In genomic region chr18:32439802-32440201, GRCh38 we compare ENCODE assay signal across 12 cellular contexts. TPM values are rescaled to one million over a fixed set of nuclear protein-coding genes. Genes with fewer than 3 reads are reported as not detected.
DNase-seq lines count a peak whose midpoint lies in the region; ATAC-seq, FAIRE-seq and TF ChIP-seq lines count a peak whose summit lies in the region.
"Had no signal": no experiment of that assay in that cellular context is flagged by ENCODE, and none has a peak within 500 bp of the region (broad histone marks: within the 10 kb centered on the region; RNA-seq: fewer than 3 reads in every experiment).

No MANE protein-coding gene starts in this region.

- H3K9me3 ChIP-seq in HCT116 (ENCODE audit: control insufficient read depth in 1 of 2, insufficient read depth in 1 of 2, low read depth in 1 of 2, low read length in 2 of 2) = no peaks in the 10 kb centered on the region
- no peaks in the 10 kb centered on the region for H3K9me3 ChIP-seq in keratinocyte (ENCODE audit: control insufficient read depth, low read depth, low read length)
- H3K9me3 ChIP-seq: SJCRH30 had no signal

- no TSS peak for BruUV-seq in HCT116 (replicated peaks; lab: Mats Ljungman, UMichigan)

- H2AFZ ChIP-seq in HCT116 (ENCODE audit: low read depth, low read length, poor library complexity, severe bottlenecking) (no peak overlapping the region), keratinocyte (ENCODE audit: control insufficient read depth, low read length) (no peak overlapping the region)

- H3K4me1 ChIP-seq in HCT116 (ENCODE audit: control insufficient read depth in 1 of 2, insufficient read depth in 2 of 2, low read length in 2 of 2) (no peaks in the 10 kb centered on the region), keratinocyte (ENCODE audit: control insufficient read depth, extremely low read depth, insufficient read depth, low read length) (no peaks in the 10 kb centered on the region)
- H3K4me1 ChIP-seq: SJCRH30 had no signal

- CTCF ChIA-PET in HCT116 (lab: Charles Lee) = interaction anchor here (0.6 to 1.7 kb wide), 8 partner anchors 13 to 150 kb away, joined by 3 to 10 read pairs (median 5); partner anchors contain the start of gene GAREM1

- H3K4me3 ChIP-seq in HCT116 (replicated peaks in 1 of 2; ENCODE audit: low read depth in 1 of 2, low read length in 2 of 2) (no peak overlapping the region), keratinocyte (ENCODE audit: control insufficient read depth in 2 of 3, extremely low read depth in 1 of 3, insufficient read depth in 2 of 3, low read depth in 1 of 3, low read length in 3 of 3) (no peak overlapping the region)
- H3K4me3 ChIP-seq: GM12878, SJCRH30 had no signal

- TF ChIP-seq RAD21 in HCT116 (IDR thresholded peaks at IDR 0.05; ENCODE audit: low read depth) = no peak

- H3K4me2 ChIP-seq in HCT116 (ENCODE audit: low read length) (no peak overlapping the region), keratinocyte (ENCODE audit: control insufficient read depth, extremely low read depth, insufficient read depth, low read depth, low read length) (no peak overlapping the region)

- H3K9me1 ChIP-seq in keratinocyte (ENCODE audit: control insufficient read depth, extremely low read depth, insufficient read depth, low read length) = no peaks in the 10 kb centered on the region

- H4K20me1 ChIP-seq in HCT116 (ENCODE audit: insufficient read depth) = no peaks in the 10 kb centered on the region
- H4K20me1 ChIP-seq in keratinocyte (ENCODE audit: control insufficient read depth, extremely low read depth, insufficient read depth, low read length) = no peaks in the 10 kb centered on the region

- intact Hi-C loops in HCT116 (cut with micrococcal nuclease) = no loop called here

- H3K79me2 ChIP-seq in HCT116 (ENCODE audit: insufficient read depth, low read length) (0 out of 2 replicates have a peak, but pooled peaks cover 4% of the 10 kb centered on the region), keratinocyte (ENCODE audit: control insufficient read depth, insufficient read depth, low read length) (no peaks in the 10 kb centered on the region)

- H3K9ac ChIP-seq in HCT116 (ENCODE audit: low read length) (no peak overlapping the region), keratinocyte (ENCODE audit: control insufficient read depth, extremely low read depth, insufficient read depth, low read length) (no peak overlapping the region)

- no peaks in the 10 kb centered on the region for H3K27me3 ChIP-seq in HCT116 (ENCODE audit: insufficient read depth, low read length)
- H3K27me3 ChIP-seq in keratinocyte (ENCODE audit: control insufficient read depth, extremely low read depth, insufficient read depth, low read length) = no peaks in the 10 kb centered on the region
- H3K27me3 ChIP-seq: SJCRH30 had no signal

- dilution Hi-C loops in keratinocyte (cut with MboI; ENCODE audit: extremely low pct_ligation_motif_present, low sequenced_read_pairs) = no loop called here

- no peaks in the 10 kb centered on the region for H3K36me3 ChIP-seq in HCT116 (ENCODE audit: control insufficient read depth in 1 of 2, insufficient read depth in 2 of 2, low read length in 2 of 2)
- H3K36me3 ChIP-seq in keratinocyte (ENCODE audit: control insufficient read depth in 2 of 2, extremely low read depth in 1 of 2, insufficient read depth in 2 of 2, low read length in 2 of 2) = no peaks in the 10 kb centered on the region
- H3K36me3 ChIP-seq: SJCRH30 had no signal

- no peak for TF ChIP-seq POLR2A in HCT116 (IDR thresholded peaks at IDR 0.05; ENCODE audit: borderline replicate concordance, extremely low read depth, insufficient read depth, insufficient read length)

- RAD21 ChIA-PET in HCT116 (lab: Charles Lee; ENCODE audit: low non-redundant PET in 1 of 2, low total read pairs in 2 of 2, uncharacterized antibody in 2 of 2, unreplicated experiment in 2 of 2) = interaction anchor here in 1 of 2 experiments (1.1 kb wide), 1 partner anchor 150 kb away, joined by 3 read pairs; no protein-coding TSS in a partner anchor

- H3K9me2 ChIP-seq in HCT116 (ENCODE audit: insufficient read depth) = no peaks in the 10 kb centered on the region; the same call in 1 of the 2 replicates

- H3K27ac ChIP-seq in HCT116 (ENCODE audit: low read depth, low read length) = no peak overlapping the region
- H3K27ac ChIP-seq in keratinocyte (ENCODE audit: control insufficient read depth, insufficient read depth, low read length) = no peak overlapping the region
- H3K27ac ChIP-seq: SJCRH30 had no signal

- peak; percentile 41 for FAIRE-seq in keratinocyte (lab: Jason Lieb, UNC)
- FAIRE-seq: GM12878 had no signal

- ATAC-seq in HCT116 (peak; percentile 91), SK-N-SH treated with all-trans-retinoic acid at 6 μM for 48 hours (peak; percentile 71; the same call in 2 of the 3 replicates), GM19324 (IDR thresholded peaks at IDR 0.05; ENCODE audit: low FRiP score, unreplicated experiment) (no peak), GM18519 (IDR thresholded peaks at IDR 0.05; ENCODE audit: low FRiP score, unreplicated experiment) (no peak)
- ATAC-seq: GM12878 had no signal

- POLR2A ChIA-PET in HCT116 (lab: Charles Lee) = no interaction called here

- TF ChIP-seq CTCF in HCT116 (IDR thresholded peaks at IDR 0.05 in 2 of 3, conservative IDR thresholded peaks at IDR 0.05 in 1 of 3; ENCODE audit: borderline replicate concordance in 1 of 3, insufficient read depth in 1 of 3, low read depth in 2 of 3, low read length in 2 of 3) (peak; percentile 13 to 68 (median 63); a peak in 4 of 6 replicates), keratinocyte (optimal IDR thresholded peaks at IDR 0.05 in 1 of 3, IDR thresholded peaks at IDR 0.05 in 1 of 3, conservative IDR thresholded peaks at IDR 0.05 in 1 of 3; ENCODE audit: extremely low read depth in 1 of 3, insufficient read depth in 2 of 3, low read length in 3 of 3) (peak; percentile 54 to 58 (median 57))

- DNase-seq in D341Med (ENCODE audit: low spot score) = peak; percentile 71
- DNase-seq in HCT116 (ENCODE audit: low read depth, low spot score) = peak; percentile 15
- DNase-seq in keratinocyte (ENCODE audit: low read depth, low spot score) = no peak
- no peak for DNase-seq in NCI-H2029 treated with DMSO at 0.1 percent for 48 hours (lab: John Stamatoyannopoulos, UW)
- DNase-seq in A172 (ENCODE audit: low spot score) = no peak
- DNase-seq: kidney glomerular epithelial cell; stimulated activated naive CD4-positive, alpha-beta T cell had no signal

TF ChIP-seq in HCT116, 20 proteins besides CTCF, POLR2A, EP300 and RAD21 (continues in another document):
- TF ChIP-seq MAX (IDR thresholded peaks at IDR 0.05) = no peak
- no peak for TF ChIP-seq SIN3A (IDR thresholded peaks at IDR 0.05; ENCODE audit: low read depth)
- TF ChIP-seq SP1 (IDR thresholded peaks at IDR 0.05; ENCODE audit: low read depth) = no peak
- TF ChIP-seq POLR2AphosphoS5 (IDR thresholded peaks at IDR 0.05; ENCODE audit: low read depth, low read length) = no peak

TF ChIP-seq in SK-N-SH treated with all-trans-retinoic acid at 6 μM for 48 hours, 23 proteins besides CTCF, POLR2A, EP300 and RAD21 (continues in another document):
- TF ChIP-seq CREB5 (CRISPR knock-in tag; IDR thresholded peaks at IDR 0.05; ENCODE audit: low read depth) (no peak), TCF4 (CRISPR knock-in tag; IDR thresholded peaks at IDR 0.05; ENCODE audit: borderline replicate concordance) (no peak), GLIS3 (CRISPR knock-in tag; IDR thresholded peaks at IDR 0.05) (no peak), RARB (CRISPR knock-in tag; IDR thresholded peaks at IDR 0.05) (no peak), OSR1 (CRISPR knock-in tag; IDR thresholded peaks at IDR 0.05) (no peak), CSRNP3 (CRISPR knock-in tag; IDR thresholded peaks at IDR 0.05) (no peak), ISL1 (CRISPR knock-in tag; IDR thresholded peaks at IDR 0.05) (no peak)

RNA-seq across cellular contexts. Expression of gene GAREM1, which starts 30.9 kb away (rescaled TPM):
- 11.1 TPM for total RNA-seq in HCT116 (2021; ENCODE audit: unreplicated experiment)
- polyA plus RNA-seq in HCT116 (2012) = 4.6 and 4.8 TPM in 2 replicates
- 2.8 to 3.8 TPM (median 3.6 TPM) in 3 replicates for polyA plus RNA-seq in keratinocyte
- polyA plus RNA-seq in keratinocyte (2011; ENCODE audit: low read depth) = 7.8 TPM
- 2.6 and 3.7 TPM in 2 replicates for polyA plus RNA-seq in keratinocyte (2011; cell fraction: cytosol; rRNA removed)
- polyA plus RNA-seq in keratinocyte (2011; cell fraction: nucleus; rRNA removed) = 4.3 and 5.2 TPM in 2 replicates
- polyA plus RNA-seq in keratinocyte (2012; ENCODE audit: low replicate concordance) = 2.1 and 6.0 TPM in 2 replicates
- 6.7 to 7.9 TPM (median 7.1 TPM) in 3 replicates for polyA minus RNA-seq in keratinocyte
- polyA minus RNA-seq in keratinocyte (2011; cell fraction: cytosol; rRNA and poly(A)+ RNA removed) = 3.5 TPM
- polyA minus RNA-seq in keratinocyte (2011; cell fraction: nucleus; rRNA and poly(A)+ RNA removed) = 5.2 and 6.6 TPM in 2 replicates
- not detected in 2 replicates for total RNA-seq in A172 (2014; rRNA removed; shearing (Covaris generic))

Comparison
In these comparisons a context has a peak if more than half of its experiments do, and no peak if none do; other contexts are left out.
1. DNase-seq: peak in D341Med (single experiment) and HCT116 (single experiment); none in keratinocyte (single experiment), NCI-H2029 treated with DMSO at 0.1 percent for 48 hours (single experiment) and A172 (single experiment).
2. ATAC-seq: peak in HCT116 (single experiment) and SK-N-SH treated with all-trans-retinoic acid at 6 μM for 48 hours (single experiment); none in GM19324 (single experiment) and GM18519 (single experiment).
3. RNA of gene GAREM1, which starts 30.9 kb away (total RNA-seq): 11.1 TPM in HCT116 (single experiment); not detected in A172; every median in the first group is over 10 times any median in the second.